1 cellular context compared by ENCODE assay signal in the genomic region with DNA sequence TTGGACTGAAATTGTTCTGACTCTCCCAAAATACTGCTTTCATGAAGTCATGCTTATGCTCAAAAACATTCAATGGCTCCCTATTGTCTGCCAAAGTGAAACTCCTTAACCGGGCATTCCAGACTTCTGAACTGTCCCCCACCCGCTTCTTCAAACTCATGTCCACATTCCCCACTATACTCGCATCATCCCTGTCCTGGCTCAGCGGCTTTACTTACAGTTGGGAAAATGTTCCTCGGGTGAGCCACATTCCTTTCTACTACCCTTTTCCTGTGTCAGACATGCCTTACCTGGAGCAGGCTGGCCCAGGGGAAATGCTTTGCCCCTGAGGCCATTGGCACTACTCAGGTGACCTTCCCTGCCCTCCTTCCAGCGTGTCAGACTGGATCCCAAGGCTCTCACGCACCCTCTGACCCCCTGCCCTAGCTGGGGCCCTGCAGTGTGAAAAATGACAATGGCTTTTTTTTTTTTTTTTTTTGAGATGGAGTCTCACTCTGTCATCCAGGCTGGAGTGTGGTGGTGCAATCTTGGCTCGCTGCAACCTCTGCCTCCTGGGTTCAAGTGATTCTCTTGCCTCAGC.
A peak's percentile ranks its signal among the peaks of the same experiment; 100 is the strongest.
TF ChIP-seq lines count a peak whose summit lies in the region.

No MANE protein-coding gene starts in this region.

TF ChIP-seq in HepG2, 621 proteins besides CTCF, POLR2A, EP300 and RAD21 (continues in another document):
- TF ChIP-seq ADNP (CRISPR knock-in tag; IDR thresholded peaks at IDR 0.05) (peak; percentile 74), NR2F1 (CRISPR knock-in tag; IDR thresholded peaks at IDR 0.05) (peak in 1 of 2 experiments; percentile 33; a peak in 1 of 4 replicates), NR2F6 (IDR thresholded peaks at IDR 0.05) (peak; percentile 80), NR2F6 (CRISPR knock-in tag; IDR thresholded peaks at IDR 0.05) (no peak), ZIK1 (CRISPR knock-in tag; IDR thresholded peaks at IDR 0.05; ENCODE audit: borderline replicate concordance, low read depth) (no peak), SOX13 (IDR thresholded peaks at IDR 0.05) (peak; percentile 55), SOX13 (CRISPR knock-in tag; conservative IDR thresholded peaks at IDR 0.05 in 1 of 2, IDR thresholded peaks at IDR 0.05 in 1 of 2) (peak in 1 of 2 experiments; percentile 66; a peak in 1 of 4 replicates), POLR2AphosphoS5 (IDR thresholded peaks at IDR 0.05; ENCODE audit: low read depth, low read length) (no peak), KDM1A (CRISPR knock-in tag; IDR thresholded peaks at IDR 0.05) (0 out of 2 replicates have a peak, but pooled peaks have one; percentile 10), CHD4 (IDR thresholded peaks at IDR 0.05; ENCODE audit: borderline replicate concordance, low read length) (peak; percentile 85), CEBPG (CRISPR knock-in tag; IDR thresholded peaks at IDR 0.05) (0 out of 2 replicates have a peak, but pooled peaks have one; percentile 23), MAZ (IDR thresholded peaks at IDR 0.05; ENCODE audit: borderline replicate concordance, low read depth, low read length) (no peak), MAZ (CRISPR knock-in tag; IDR thresholded peaks at IDR 0.05; ENCODE audit: low read depth) (0 out of 2 replicates have a peak, but pooled peaks have one; percentile 25), ZNF766 (CRISPR knock-in tag; IDR thresholded peaks at IDR 0.05; ENCODE audit: borderline replicate concordance) (0 out of 2 replicates have a peak, but pooled peaks have one; percentile 43), TBX2 (CRISPR knock-in tag; IDR thresholded peaks at IDR 0.05; ENCODE audit: borderline replicate concordance) (peak; percentile 26), ZMYM3 (CRISPR knock-in tag; IDR thresholded peaks at IDR 0.05) (peak; percentile 89), RARA (CRISPR knock-in tag; IDR thresholded peaks at IDR 0.05) (0 out of 2 replicates have a peak, but pooled peaks have one; percentile 19), SMARCC2 (IDR thresholded peaks at IDR 0.05) (no peak), NCOR1 (IDR thresholded peaks at IDR 0.05; ENCODE audit: borderline replicate concordance, low read length) (0 out of 2 replicates have a peak, but pooled peaks have one; percentile 23), RXRA (CRISPR knock-in tag; IDR thresholded peaks at IDR 0.05) (peak; percentile 48; the same call in 1 of the 2 replicates), SAFB2 (CRISPR knock-in tag; IDR thresholded peaks at IDR 0.05; ENCODE audit: borderline replicate concordance, low read depth) (0 out of 2 replicates have a peak, but pooled peaks have one; percentile 19), SSRP1 (CRISPR knock-in tag; IDR thresholded peaks at IDR 0.05) (peak; percentile 18; the same call in 1 of the 2 replicates), SOX6 (IDR thresholded peaks at IDR 0.05) (no peak), SOX6 (CRISPR knock-in tag; IDR thresholded peaks at IDR 0.05) (peak; percentile 33; the same call in 1 of the 2 replicates), PITX1 (CRISPR knock-in tag; IDR thresholded peaks at IDR 0.05) (no peak), CEBPB (IDR thresholded peaks at IDR 0.05; ENCODE audit: borderline replicate concordance, low read depth, low read length) (peak; percentile 10; the same call in 1 of the 2 replicates), HNF4G (IDR thresholded peaks at IDR 0.05; ENCODE audit: borderline replicate concordance, low read depth, low read length) (0 out of 2 replicates have a peak, but pooled peaks have one; percentile 17), HNF4G (CRISPR knock-in tag; IDR thresholded peaks at IDR 0.05; ENCODE audit: borderline replicate concordance, low read depth) (no peak), KLF15 (CRISPR knock-in tag; IDR thresholded peaks at IDR 0.05; ENCODE audit: borderline replicate concordance) (no peak), AHR (CRISPR knock-in tag; IDR thresholded peaks at IDR 0.05) (peak; percentile 45; the same call in 1 of the 2 replicates), PCBP2 (optimal IDR thresholded peaks at IDR 0.05; ENCODE audit: low read depth, low read length, poor library complexity, severe bottlenecking) (no peak), KMT2A (CRISPR knock-in tag; IDR thresholded peaks at IDR 0.05) (0 out of 2 replicates have a peak, but pooled peaks have one; percentile 2), KDM5B (CRISPR knock-in tag; IDR thresholded peaks at IDR 0.05; ENCODE audit: borderline replicate concordance) (0 out of 2 replicates have a peak, but pooled peaks have one; percentile 1), RELA (CRISPR knock-in tag; IDR thresholded peaks at IDR 0.05) (no peak), ZFP36 (IDR thresholded peaks at IDR 0.05; ENCODE audit: borderline replicate concordance, low read depth, low read length, partially characterized antibody) (peak; percentile 36)
- TF ChIP-seq, protein P1, sequence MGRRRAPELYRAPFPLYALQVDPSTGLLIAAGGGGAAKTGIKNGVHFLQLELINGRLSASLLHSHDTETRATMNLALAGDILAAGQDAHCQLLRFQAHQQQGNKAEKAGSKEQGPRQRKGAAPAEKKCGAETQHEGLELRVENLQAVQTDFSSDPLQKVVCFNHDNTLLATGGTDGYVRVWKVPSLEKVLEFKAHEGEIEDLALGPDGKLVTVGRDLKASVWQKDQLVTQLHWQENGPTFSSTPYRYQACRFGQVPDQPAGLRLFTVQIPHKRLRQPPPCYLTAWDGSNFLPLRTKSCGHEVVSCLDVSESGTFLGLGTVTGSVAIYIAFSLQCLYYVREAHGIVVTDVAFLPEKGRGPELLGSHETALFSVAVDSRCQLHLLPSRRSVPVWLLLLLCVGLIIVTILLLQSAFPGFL (CRISPR knock-in tag; IDR thresholded peaks at IDR 0.05), result no peak
- TF ChIP-seq, protein P2, sequence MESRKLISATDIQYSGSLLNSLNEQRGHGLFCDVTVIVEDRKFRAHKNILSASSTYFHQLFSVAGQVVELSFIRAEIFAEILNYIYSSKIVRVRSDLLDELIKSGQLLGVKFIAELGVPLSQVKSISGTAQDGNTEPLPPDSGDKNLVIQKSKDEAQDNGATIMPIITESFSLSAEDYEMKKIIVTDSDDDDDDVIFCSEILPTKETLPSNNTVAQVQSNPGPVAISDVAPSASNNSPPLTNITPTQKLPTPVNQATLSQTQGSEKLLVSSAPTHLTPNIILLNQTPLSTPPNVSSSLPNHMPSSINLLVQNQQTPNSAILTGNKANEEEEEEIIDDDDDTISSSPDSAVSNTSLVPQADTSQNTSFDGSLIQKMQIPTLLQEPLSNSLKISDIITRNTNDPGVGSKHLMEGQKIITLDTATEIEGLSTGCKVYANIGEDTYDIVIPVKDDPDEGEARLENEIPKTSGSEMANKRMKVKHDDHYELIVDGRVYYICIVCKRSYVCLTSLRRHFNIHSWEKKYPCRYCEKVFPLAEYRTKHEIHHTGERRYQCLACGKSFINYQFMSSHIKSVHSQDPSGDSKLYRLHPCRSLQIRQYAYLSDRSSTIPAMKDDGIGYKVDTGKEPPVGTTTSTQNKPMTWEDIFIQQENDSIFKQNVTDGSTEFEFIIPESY (CRISPR knock-in tag; IDR thresholded peaks at IDR 0.05), result peak; percentile 48
- TF ChIP-seq, protein P3, sequence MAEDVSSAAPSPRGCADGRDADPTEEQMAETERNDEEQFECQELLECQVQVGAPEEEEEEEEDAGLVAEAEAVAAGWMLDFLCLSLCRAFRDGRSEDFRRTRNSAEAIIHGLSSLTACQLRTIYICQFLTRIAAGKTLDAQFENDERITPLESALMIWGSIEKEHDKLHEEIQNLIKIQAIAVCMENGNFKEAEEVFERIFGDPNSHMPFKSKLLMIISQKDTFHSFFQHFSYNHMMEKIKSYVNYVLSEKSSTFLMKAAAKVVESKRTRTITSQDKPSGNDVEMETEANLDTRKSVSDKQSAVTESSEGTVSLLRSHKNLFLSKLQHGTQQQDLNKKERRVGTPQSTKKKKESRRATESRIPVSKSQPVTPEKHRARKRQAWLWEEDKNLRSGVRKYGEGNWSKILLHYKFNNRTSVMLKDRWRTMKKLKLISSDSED (CRISPR knock-in tag; IDR thresholded peaks at IDR 0.05), result no peak
- TF ChIP-seq, protein P4, sequence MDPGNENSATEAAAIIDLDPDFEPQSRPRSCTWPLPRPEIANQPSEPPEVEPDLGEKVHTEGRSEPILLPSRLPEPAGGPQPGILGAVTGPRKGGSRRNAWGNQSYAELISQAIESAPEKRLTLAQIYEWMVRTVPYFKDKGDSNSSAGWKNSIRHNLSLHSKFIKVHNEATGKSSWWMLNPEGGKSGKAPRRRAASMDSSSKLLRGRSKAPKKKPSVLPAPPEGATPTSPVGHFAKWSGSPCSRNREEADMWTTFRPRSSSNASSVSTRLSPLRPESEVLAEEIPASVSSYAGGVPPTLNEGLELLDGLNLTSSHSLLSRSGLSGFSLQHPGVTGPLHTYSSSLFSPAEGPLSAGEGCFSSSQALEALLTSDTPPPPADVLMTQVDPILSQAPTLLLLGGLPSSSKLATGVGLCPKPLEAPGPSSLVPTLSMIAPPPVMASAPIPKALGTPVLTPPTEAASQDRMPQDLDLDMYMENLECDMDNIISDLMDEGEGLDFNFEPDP (CRISPR knock-in tag; conservative IDR thresholded peaks at IDR 0.05), result 0 out of 2 replicates have a peak, but pooled peaks have one; percentile 74
- TF ChIP-seq, protein P5, sequence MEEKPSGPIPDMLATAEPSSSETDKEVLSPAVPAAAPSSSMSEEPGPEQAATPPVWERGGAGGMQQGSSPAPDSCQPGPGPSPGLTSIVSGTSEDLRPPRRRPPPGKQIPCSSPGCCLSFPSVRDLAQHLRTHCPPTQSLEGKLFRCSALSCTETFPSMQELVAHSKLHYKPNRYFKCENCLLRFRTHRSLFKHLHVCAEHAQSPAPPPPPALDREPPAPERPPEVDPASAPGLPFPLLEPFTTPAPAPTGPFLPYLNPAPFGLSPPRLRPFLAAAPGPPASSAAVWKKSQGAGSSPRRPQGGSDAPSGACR (CRISPR knock-in tag; IDR thresholded peaks at IDR 0.05), result peak; percentile 36; the same call in 1 of the 2 replicates
- TF ChIP-seq, protein P6, sequence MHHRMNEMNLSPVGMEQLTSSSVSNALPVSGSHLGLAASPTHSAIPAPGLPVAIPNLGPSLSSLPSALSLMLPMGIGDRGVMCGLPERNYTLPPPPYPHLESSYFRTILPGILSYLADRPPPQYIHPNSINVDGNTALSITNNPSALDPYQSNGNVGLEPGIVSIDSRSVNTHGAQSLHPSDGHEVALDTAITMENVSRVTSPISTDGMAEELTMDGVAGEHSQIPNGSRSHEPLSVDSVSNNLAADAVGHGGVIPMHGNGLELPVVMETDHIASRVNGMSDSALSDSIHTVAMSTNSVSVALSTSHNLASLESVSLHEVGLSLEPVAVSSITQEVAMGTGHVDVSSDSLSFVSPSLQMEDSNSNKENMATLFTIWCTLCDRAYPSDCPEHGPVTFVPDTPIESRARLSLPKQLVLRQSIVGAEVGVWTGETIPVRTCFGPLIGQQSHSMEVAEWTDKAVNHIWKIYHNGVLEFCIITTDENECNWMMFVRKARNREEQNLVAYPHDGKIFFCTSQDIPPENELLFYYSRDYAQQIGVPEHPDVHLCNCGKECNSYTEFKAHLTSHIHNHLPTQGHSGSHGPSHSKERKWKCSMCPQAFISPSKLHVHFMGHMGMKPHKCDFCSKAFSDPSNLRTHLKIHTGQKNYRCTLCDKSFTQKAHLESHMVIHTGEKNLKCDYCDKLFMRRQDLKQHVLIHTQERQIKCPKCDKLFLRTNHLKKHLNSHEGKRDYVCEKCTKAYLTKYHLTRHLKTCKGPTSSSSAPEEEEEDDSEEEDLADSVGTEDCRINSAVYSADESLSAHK (CRISPR knock-in tag; IDR thresholded peaks at IDR 0.05; ENCODE audit: borderline replicate concordance), result no peak
- TF ChIP-seq, protein P7, sequence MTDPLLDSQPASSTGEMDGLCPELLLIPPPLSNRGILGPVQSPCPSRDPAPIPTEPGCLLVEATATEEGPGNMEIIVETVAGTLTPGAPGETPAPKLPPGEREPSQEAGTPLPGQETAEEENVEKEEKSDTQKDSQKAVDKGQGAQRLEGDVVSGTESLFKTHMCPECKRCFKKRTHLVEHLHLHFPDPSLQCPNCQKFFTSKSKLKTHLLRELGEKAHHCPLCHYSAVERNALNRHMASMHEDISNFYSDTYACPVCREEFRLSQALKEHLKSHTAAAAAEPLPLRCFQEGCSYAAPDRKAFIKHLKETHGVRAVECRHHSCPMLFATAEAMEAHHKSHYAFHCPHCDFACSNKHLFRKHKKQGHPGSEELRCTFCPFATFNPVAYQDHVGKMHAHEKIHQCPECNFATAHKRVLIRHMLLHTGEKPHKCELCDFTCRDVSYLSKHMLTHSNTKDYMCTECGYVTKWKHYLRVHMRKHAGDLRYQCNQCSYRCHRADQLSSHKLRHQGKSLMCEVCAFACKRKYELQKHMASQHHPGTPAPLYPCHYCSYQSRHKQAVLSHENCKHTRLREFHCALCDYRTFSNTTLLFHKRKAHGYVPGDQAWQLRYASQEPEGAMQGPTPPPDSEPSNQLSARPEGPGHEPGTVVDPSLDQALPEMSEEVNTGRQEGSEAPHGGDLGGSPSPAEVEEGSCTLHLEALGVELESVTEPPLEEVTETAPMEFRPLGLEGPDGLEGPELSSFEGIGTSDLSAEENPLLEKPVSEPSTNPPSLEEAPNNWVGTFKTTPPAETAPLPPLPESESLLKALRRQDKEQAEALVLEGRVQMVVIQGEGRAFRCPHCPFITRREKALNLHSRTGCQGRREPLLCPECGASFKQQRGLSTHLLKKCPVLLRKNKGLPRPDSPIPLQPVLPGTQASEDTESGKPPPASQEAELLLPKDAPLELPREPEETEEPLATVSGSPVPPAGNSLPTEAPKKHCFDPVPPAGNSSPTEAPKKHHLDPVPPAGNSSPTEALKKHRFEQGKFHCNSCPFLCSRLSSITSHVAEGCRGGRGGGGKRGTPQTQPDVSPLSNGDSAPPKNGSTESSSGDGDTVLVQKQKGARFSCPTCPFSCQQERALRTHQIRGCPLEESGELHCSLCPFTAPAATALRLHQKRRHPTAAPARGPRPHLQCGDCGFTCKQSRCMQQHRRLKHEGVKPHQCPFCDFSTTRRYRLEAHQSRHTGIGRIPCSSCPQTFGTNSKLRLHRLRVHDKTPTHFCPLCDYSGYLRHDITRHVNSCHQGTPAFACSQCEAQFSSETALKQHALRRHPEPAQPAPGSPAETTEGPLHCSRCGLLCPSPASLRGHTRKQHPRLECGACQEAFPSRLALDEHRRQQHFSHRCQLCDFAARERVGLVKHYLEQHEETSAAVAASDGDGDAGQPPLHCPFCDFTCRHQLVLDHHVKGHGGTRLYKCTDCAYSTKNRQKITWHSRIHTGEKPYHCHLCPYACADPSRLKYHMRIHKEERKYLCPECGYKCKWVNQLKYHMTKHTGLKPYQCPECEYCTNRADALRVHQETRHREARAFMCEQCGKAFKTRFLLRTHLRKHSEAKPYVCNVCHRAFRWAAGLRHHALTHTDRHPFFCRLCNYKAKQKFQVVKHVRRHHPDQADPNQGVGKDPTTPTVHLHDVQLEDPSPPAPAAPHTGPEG (CRISPR knock-in tag; IDR thresholded peaks at IDR 0.05), result peak; percentile 62; the same call in 1 of the 2 replicates
- TF ChIP-seq, protein P8, sequence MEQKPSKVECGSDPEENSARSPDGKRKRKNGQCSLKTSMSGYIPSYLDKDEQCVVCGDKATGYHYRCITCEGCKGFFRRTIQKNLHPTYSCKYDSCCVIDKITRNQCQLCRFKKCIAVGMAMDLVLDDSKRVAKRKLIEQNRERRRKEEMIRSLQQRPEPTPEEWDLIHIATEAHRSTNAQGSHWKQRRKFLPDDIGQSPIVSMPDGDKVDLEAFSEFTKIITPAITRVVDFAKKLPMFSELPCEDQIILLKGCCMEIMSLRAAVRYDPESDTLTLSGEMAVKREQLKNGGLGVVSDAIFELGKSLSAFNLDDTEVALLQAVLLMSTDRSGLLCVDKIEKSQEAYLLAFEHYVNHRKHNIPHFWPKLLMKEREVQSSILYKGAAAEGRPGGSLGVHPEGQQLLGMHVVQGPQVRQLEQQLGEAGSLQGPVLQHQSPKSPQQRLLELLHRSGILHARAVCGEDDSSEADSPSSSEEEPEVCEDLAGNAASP (CRISPR knock-in tag; IDR thresholded peaks at IDR 0.05; ENCODE audit: borderline replicate concordance), result peak; percentile 50; the same call in 1 of the 2 replicates
